7 cellular contexts compared by ENCODE assay signal in the genomic region with DNA sequence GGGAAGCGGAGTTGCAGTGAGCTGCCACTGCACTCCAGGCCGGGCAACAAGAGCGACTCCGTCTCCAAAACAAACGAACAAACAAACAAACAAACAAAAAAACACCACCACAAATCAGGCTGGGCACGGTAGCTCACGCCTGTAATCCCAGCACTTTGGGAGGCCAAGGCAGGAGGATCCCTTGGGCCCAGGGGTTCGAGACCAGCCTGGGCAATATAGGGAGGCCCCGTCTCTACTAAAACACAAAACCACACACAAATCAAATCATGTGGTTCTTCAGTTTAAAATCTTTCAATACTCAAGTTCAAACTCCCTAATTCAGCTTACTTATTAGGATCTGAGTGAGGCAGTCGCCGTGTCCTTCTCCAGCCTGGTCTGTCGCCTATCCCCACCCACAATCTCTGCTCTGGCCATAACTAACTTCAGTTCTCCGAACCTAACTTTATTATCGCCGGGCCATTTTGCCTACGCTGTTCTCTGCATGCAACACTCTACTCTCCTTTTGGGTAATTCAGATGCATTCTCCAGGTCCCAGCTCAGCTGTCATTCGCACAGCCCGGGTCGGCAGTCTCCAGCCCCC.
DNase-seq lines count a peak whose midpoint lies in the region; ATAC-seq and TF ChIP-seq lines count a peak whose summit lies in the region.

No MANE protein-coding gene starts in this region.

- H3K4me3 ChIP-seq in choroid plexus epithelial cell (ENCODE audit: low read depth, low read length) (peak overlapping the region; percentile 92), muscle layer of colon (ENCODE audit: low read depth in 1 of 2, low read length in 2 of 2) (peak overlapping the region; percentile 84 to 86)

- DNase-seq in KG1 (lab: John Stamatoyannopoulos, UW): peak; percentile 59
- DNase-seq in choroid plexus epithelial cell (ENCODE audit: low read depth): no peak
- no peak for DNase-seq in GM19240 (ENCODE audit: insufficient read length, low spot score)
- DNase-seq in NK-92 (lab: John Stamatoyannopoulos, UW; ENCODE audit: unreplicated experiment): no peak
- no peak for DNase-seq in SW 1271 (lab: John Stamatoyannopoulos, UW)

- peak overlapping the region; percentile 90 for H3K27ac ChIP-seq in muscle layer of colon (ENCODE audit: low read depth, low read length)

- no peak for TF ChIP-seq CTCF in choroid plexus epithelial cell (conservative IDR thresholded peaks at IDR 0.05; ENCODE audit: low read depth, low read length)

- H3K4me1 ChIP-seq in muscle layer of colon (ENCODE audit: insufficient read depth, low read length): peaks cover 20% of the 10 kb centered on the region

- ATAC-seq in GM21381 (IDR thresholded peaks at IDR 0.05; ENCODE audit: unreplicated experiment): peak; percentile 9

- H3K27me3 ChIP-seq in muscle layer of colon (ENCODE audit: control insufficient read depth in 1 of 2, insufficient read depth in 2 of 2, low read length in 2 of 2): no peaks in the 10 kb centered on the region

- no peaks in the 10 kb centered on the region for H3K36me3 ChIP-seq in muscle layer of colon (ENCODE audit: insufficient read depth, low read length)

- H3K9ac ChIP-seq in muscle layer of colon (ENCODE audit: low read length): peak overlapping the region; percentile 57

- no peaks in the 10 kb centered on the region for H3K9me3 ChIP-seq in muscle layer of colon (ENCODE audit: low read length)
